Comparison of ENCODE assay signal across 20 cellular contexts in the genomic region with DNA sequence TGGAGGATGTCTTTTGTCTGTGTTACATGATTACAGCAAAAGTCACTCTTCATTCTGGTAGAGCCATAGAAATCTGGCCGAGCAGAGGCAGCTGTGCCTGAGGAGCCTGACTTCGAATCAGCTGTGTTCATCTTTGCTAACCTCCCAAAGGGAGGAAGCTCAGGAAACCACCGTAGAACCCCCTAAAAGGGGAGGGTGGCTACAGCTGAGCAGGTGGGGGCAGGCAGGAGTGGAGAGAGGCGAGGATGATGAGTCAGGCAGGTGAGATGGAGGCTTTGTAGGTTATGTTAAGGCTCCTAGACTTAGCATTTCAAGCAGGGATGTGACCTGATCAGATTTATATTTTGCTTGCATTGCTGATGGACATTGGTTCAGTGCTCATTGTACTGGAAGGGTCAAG.
A peak's percentile ranks its signal among the peaks of the same experiment; 100 is the strongest.
DNase-seq lines count a peak whose midpoint lies in the region; ATAC-seq and TF ChIP-seq lines count a peak whose summit lies in the region.
"Had no signal": no experiment of that assay in that cellular context is flagged by ENCODE, and none has a peak within 500 bp of the region (broad histone marks: within the 10 kb centered on the region; RNA-seq: fewer than 3 reads in every experiment).

No MANE protein-coding gene starts in this region.

- H3K4me1 Mint-ChIP-seq in stimulated activated effector memory CD8-positive, alpha-beta T cell treated with anti-CD3 and anti-CD28 coated beads, Interleukin-12 subunit alpha, Interleukin-12 subunit beta, amount 100 ng/mL, for 72 hours: peaks cover 19% of the 10 kb centered on the region

- H3K79me1 ChIP-seq in mesendoderm (ENCODE audit: low read length): peaks cover 24% of the 10 kb centered on the region

- H3K27me3 ChIP-seq in H7 (ENCODE audit: control insufficient read depth, insufficient read depth, low read length) (no peaks in the 10 kb centered on the region), body of pancreas (no peaks in the 10 kb centered on the region), mesendoderm (ENCODE audit: insufficient read depth, low read length, poor library complexity) (no peaks in the 10 kb centered on the region), subcutaneous abdominal adipose tissue (ENCODE audit: control insufficient read depth in 5 of 5, insufficient read depth in 4 of 5, low read length in 5 of 5) (no peaks in the 10 kb centered on the region)
- H3K27me3 ChIP-seq: esophagus squamous epithelium, gastroesophageal sphincter, vagina had no signal

- no peak for TF ChIP-seq CTCF in body of pancreas (IDR thresholded peaks at IDR 0.05)

- no peak overlapping the region for H2BK5ac ChIP-seq in mesendoderm (ENCODE audit: low read length)

- no peak overlapping the region for H3K56ac ChIP-seq in mesendoderm (ENCODE audit: low read length)

- H3K4me2 ChIP-seq in mesendoderm (ENCODE audit: low read length): no peak overlapping the region

- H3K4ac ChIP-seq in mesendoderm (ENCODE audit: low read depth, low read length): no peak overlapping the region

- H3K27ac ChIP-seq in body of pancreas (peak overlapping the region in 3 of 4 donors; percentile 51 to 58 (median 55)), mesendoderm (ENCODE audit: low read depth, low read length) (no peak overlapping the region), subcutaneous abdominal adipose tissue (ENCODE audit: low read depth, low read length) (peak overlapping the region; percentile 30)
- H3K27ac ChIP-seq: gastroesophageal sphincter, vagina had no signal

- H4K8ac ChIP-seq in mesendoderm (ENCODE audit: low read depth, low read length): no peak overlapping the region

- peaks cover 31% of the 10 kb centered on the region for H3K79me2 ChIP-seq in mesendoderm (ENCODE audit: control insufficient read depth, insufficient read depth, low read length)

- no peak for TF ChIP-seq POLR2A in body of pancreas (IDR thresholded peaks at IDR 0.05)

- WGBS in body of pancreas, 2 donors: 73 to 81% methylated on average over 4 of the region's 4 CpGs
- no CpG with 5 or more reads among the region's 4 CpGs for WGBS in mesendoderm (ENCODE audit: extremely low coverage, insufficient coverage, low lambda C conversion rate)

- H2BK15ac ChIP-seq in mesendoderm (replicated peaks; ENCODE audit: low read depth): no peak overlapping the region

- no peak overlapping the region for H3K27ac Mint-ChIP-seq in stimulated activated effector memory CD8-positive, alpha-beta T cell treated with anti-CD3 and anti-CD28 coated beads, Interleukin-12 subunit alpha, Interleukin-12 subunit beta, amount 100 ng/mL, for 72 hours
- H3K27ac Mint-ChIP-seq: activated naive CD8-positive, alpha-beta T cell treated with anti-CD3 and anti-CD28 coated beads, Interleukin-2, amount 50 U/mL, for 24 hours; naive thymus-derived CD4-positive, alpha-beta T cell had no signal

- no peak overlapping the region for H3K23ac ChIP-seq in mesendoderm (ENCODE audit: low read length)

- ATAC-seq in body of pancreas: no peak
- ATAC-seq in HG02571 (IDR thresholded peaks at IDR 0.05; ENCODE audit: unreplicated experiment): no peak
- no peak for ATAC-seq in stimulated activated effector memory CD8-positive, alpha-beta T cell treated with anti-CD3 and anti-CD28 coated beads, Interleukin-12 subunit alpha, Interleukin-12 subunit beta, amount 100 ng/mL, for 72 hours
- ATAC-seq: activated naive CD8-positive, alpha-beta T cell treated with anti-CD3 and anti-CD28 coated beads, Interleukin-2, amount 50 U/mL, for 24 hours; gastroesophageal sphincter; naive thymus-derived CD4-positive, alpha-beta T cell had no signal

- no peak overlapping the region for H3K4me3 ChIP-seq in H7 (ENCODE audit: insufficient read depth, low read depth, low read length)
- H3K4me3 ChIP-seq in body of pancreas: no peak overlapping the region
- H3K4me3 ChIP-seq in mesendoderm (ENCODE audit: low read length): no peak overlapping the region
- no peak overlapping the region for H3K4me3 ChIP-seq in subcutaneous abdominal adipose tissue (ENCODE audit: low read depth in 1 of 5, low read length in 5 of 5)
- H3K4me3 ChIP-seq: esophagus squamous epithelium, gastroesophageal sphincter, vagina had no signal

- H3K18ac ChIP-seq in mesendoderm (ENCODE audit: low read length): no peak overlapping the region

- H3K36me3 ChIP-seq in H7 (replicated peaks; ENCODE audit: control insufficient read depth, insufficient read depth, low read length) (no peaks in the 10 kb centered on the region), body of pancreas (replicated peaks in 1 of 2; ENCODE audit: insufficient read depth in 1 of 2, low read depth in 2 of 2) (no peaks in the 10 kb centered on the region), mesendoderm (ENCODE audit: control insufficient read depth, insufficient read depth, low read length) (no peaks in the 10 kb centered on the region), subcutaneous abdominal adipose tissue (ENCODE audit: control insufficient read depth in 5 of 5, insufficient read depth in 5 of 5, low read length in 5 of 5) (no peaks in the 10 kb centered on the region)
- H3K36me3 ChIP-seq: esophagus squamous epithelium, gastroesophageal sphincter, vagina had no signal

- no peak overlapping the region for H2BK120ac ChIP-seq in mesendoderm (ENCODE audit: low read depth, low read length)

- intact Hi-C loops in body of pancreas (cut with DNase I): no loop called here

- no peaks in the 10 kb centered on the region for H3K9me3 Mint-ChIP-seq in stimulated activated effector memory CD8-positive, alpha-beta T cell treated with anti-CD3 and anti-CD28 coated beads, Interleukin-12 subunit alpha, Interleukin-12 subunit beta, amount 100 ng/mL, for 72 hours
- H3K9me3 Mint-ChIP-seq: activated naive CD8-positive, alpha-beta T cell treated with anti-CD3 and anti-CD28 coated beads, Interleukin-2, amount 50 U/mL, for 24 hours had no signal

- H3K36me3 Mint-ChIP-seq in stimulated activated effector memory CD8-positive, alpha-beta T cell treated with anti-CD3 and anti-CD28 coated beads, Interleukin-12 subunit alpha, Interleukin-12 subunit beta, amount 100 ng/mL, for 72 hours: no peaks in the 10 kb centered on the region
- H3K36me3 Mint-ChIP-seq: naive thymus-derived CD4-positive, alpha-beta T cell had no signal

- no peak overlapping the region for H3K4me3 Mint-ChIP-seq in stimulated activated effector memory CD8-positive, alpha-beta T cell treated with anti-CD3 and anti-CD28 coated beads, Interleukin-12 subunit alpha, Interleukin-12 subunit beta, amount 100 ng/mL, for 72 hours
- H3K4me3 Mint-ChIP-seq: activated naive CD8-positive, alpha-beta T cell treated with anti-CD3 and anti-CD28 coated beads, Interleukin-2, amount 50 U/mL, for 24 hours; naive thymus-derived CD4-positive, alpha-beta T cell had no signal

- DNase-seq in H7 (peak; percentile 46), body of pancreas (no peak), mesendoderm (peak; percentile 25), NK-92 (lab: John Stamatoyannopoulos, UW; ENCODE audit: unreplicated experiment) (no peak)
- DNase-seq in stimulated activated effector memory CD8-positive, alpha-beta T cell treated with anti-CD3 and anti-CD28 coated beads, Interleukin-12 subunit alpha, Interleukin-12 subunit beta, amount 100 ng/mL, for 72 hours (ENCODE audit: low spot score in 2 of 2): no peak
- DNase-seq: activated CD4-positive, alpha-beta T cell treated with anti-CD3 and anti-CD28 coated beads for 48 hours; activated CD8-positive, alpha-beta memory T cell treated with anti-CD3 and anti-CD28 coated beads, Interleukin-2, amount 50 U/mL, for 4 hours; activated naive CD8-positive, alpha-beta T cell treated with anti-CD3 and anti-CD28 coated beads, Interleukin-2, amount 50 U/mL, for 24 hours; DMS79; esophagus squamous epithelium; kidney glomerular epithelial cell; MV-4-11; naive thymus-derived CD4-positive, alpha-beta T cell; NCI-H1930; NCI-H82; PC-3 had no signal

- H4K5ac ChIP-seq in mesendoderm (ENCODE audit: low read length): no peak overlapping the region

- H3K9me3 ChIP-seq in body of pancreas: no peaks in the 10 kb centered on the region
- H3K9me3 ChIP-seq in subcutaneous abdominal adipose tissue (ENCODE audit: control insufficient read depth in 5 of 5, low read length in 5 of 5): no peaks in the 10 kb centered on the region
- H3K9me3 ChIP-seq: esophagus squamous epithelium, gastroesophageal sphincter, vagina had no signal

- H3K9ac ChIP-seq in mesendoderm (ENCODE audit: low read length) (no peak overlapping the region), subcutaneous abdominal adipose tissue (ENCODE audit: low read length in 5 of 5) (no peak overlapping the region)

- no peak overlapping the region for H2AK5ac ChIP-seq in mesendoderm (ENCODE audit: low read length)

- H3K4me1 ChIP-seq in body of pancreas (peaks cover 62% of the 10 kb centered on the region), mesendoderm (ENCODE audit: control insufficient read depth, low read depth, low read length) (peaks cover 7% of the 10 kb centered on the region), subcutaneous abdominal adipose tissue (ENCODE audit: control insufficient read depth in 5 of 5, insufficient read depth in 5 of 5, low read length in 5 of 5) (peaks cover 2 to 51% (median 34%) of the 10 kb centered on the region in 5 donors)
- H3K4me1 ChIP-seq: vagina had no signal

Comparison
In these comparisons a context has a peak if more than half of its experiments do, and no peak if none do; other contexts are left out.
1. DNase-seq: peak in H7 (single experiment) and mesendoderm (single experiment); none in body of pancreas (0 of 4), stimulated activated effector memory CD8-positive, alpha-beta T cell treated with anti-CD3 and anti-CD28 coated beads, Interleukin-12 subunit alpha, Interleukin-12 subunit beta, amount 100 ng/mL, for 72 hours (0 of 2) and NK-92 (single experiment).